11 cellular contexts compared by ENCODE assay signal in genomic region chr17:39653316-39653661, GRCh38. TPM values are rescaled to one million over a fixed set of nuclear protein-coding genes. Genes with fewer than 3 reads are reported as not detected.
DNase-seq lines count a peak whose midpoint lies in the region; ATAC-seq, FAIRE-seq and TF ChIP-seq lines count a peak whose summit lies in the region.
"Had no signal": no experiment of that assay in that cellular context is flagged by ENCODE, and none has a peak within 500 bp of the region (broad histone marks: within the 10 kb centered on the region; RNA-seq: fewer than 3 reads in every experiment).

No MANE protein-coding gene starts in this region.

- H3K27me3 ChIP-seq in right cardiac atrium (ENCODE audit: control insufficient read depth, insufficient read depth) (no peaks in the 10 kb centered on the region), HepG2 (ENCODE audit: control insufficient read depth in 1 of 2, insufficient read depth in 2 of 2, low read length in 2 of 2) (no peaks in the 10 kb centered on the region), aorta (ENCODE audit: control insufficient read depth in 1 of 2, insufficient read depth in 2 of 2, low read length in 1 of 2) (no peaks in the 10 kb centered on the region)

- no peak for TF ChIP-seq EP300 in HepG2 (IDR thresholded peaks at IDR 0.05; ENCODE audit: low read depth in 2 of 2, low read length in 2 of 2)
- no peak for TF ChIP-seq EP300 in HepG2 (CRISPR knock-in tag; IDR thresholded peaks at IDR 0.05; ENCODE audit: borderline replicate concordance)

- DNase-seq in right cardiac atrium (no peak), left ventricle myocardium superior (no peak), HepG2 (ENCODE audit: low spot score) (no peak), aorta (no peak), Kasumi-1 (lab: John Stamatoyannopoulos, UW) (no peak)

- WGBS in right cardiac atrium: 80% methylated on average over 12 of the region's 12 CpGs
- 75% methylated on average over 8 of the region's 12 CpGs for WGBS in HepG2 (ENCODE audit: low lambda C conversion rate)
- WGBS in aorta, 2 donors: 77 to 83% methylated on average over 9 to 12 of the region's 12 CpGs

- ATAC-seq in right cardiac atrium (peak; percentile 7 to 20), left ventricle myocardium superior (no peak), HepG2 (peak; percentile 46), aorta (ENCODE audit: low FRiP score) (peak; percentile 17), HG03280 (IDR thresholded peaks at IDR 0.05; ENCODE audit: unreplicated experiment) (no peak)

- H2AFZ ChIP-seq in HepG2 (ENCODE audit: low read length): no peak overlapping the region
- H2AFZ ChIP-seq: parathyroid adenoma had no signal

- in situ Hi-C loops in HepG2 (cut with HindIII; ENCODE audit: extremely low pct_ligation_motif_present, low pct_unique_long_range_greater_than_20kb): no loop called here

- 0 out of 2 replicates have a peak overlapping the region, but pooled peaks have one; percentile 19 for H3K9ac ChIP-seq in HepG2 (ENCODE audit: insufficient read depth, low read depth, low read length)
- H3K9ac ChIP-seq: parathyroid adenoma, SK-N-SH had no signal

- no TSS peak for BruUV-seq in HepG2 (replicated peaks; lab: Mats Ljungman, UMichigan)

- H3K36me3 ChIP-seq in HepG2 (replicated peaks in 1 of 2; ENCODE audit: control insufficient read depth in 1 of 2, insufficient read depth in 2 of 2, low read length in 2 of 2) (peaks cover 6 to 9% of the 10 kb centered on the region in 2 experiments; a peak in 4 of 5 replicates), aorta (ENCODE audit: control insufficient read depth in 1 of 2, insufficient read depth in 2 of 2, low read length in 1 of 2) (no peaks in the 10 kb centered on the region)

- intact Hi-C loops in right cardiac atrium (cut with DNase I): no loop called here
- intact Hi-C loops in left ventricle myocardium superior (cut with micrococcal nuclease): no loop called here
- intact Hi-C loops in HepG2 (cut with micrococcal nuclease; ENCODE audit: unreplicated experiment): loop anchor here (2.0 kb wide), 1 partner anchor 30 kb away; no protein-coding TSS in a partner anchor
- intact Hi-C loops in aorta (cut with DNase I): no loop called here

- FAIRE-seq in HepG2 (lab: Jason Lieb, UNC): no peak

- H3K4me2 ChIP-seq in HepG2 (ENCODE audit: low read depth, low read length): peak overlapping the region; percentile 81
- H3K4me2 ChIP-seq: SK-N-SH had no signal

- TF ChIP-seq RAD21 in HepG2 (CRISPR knock-in tag; IDR thresholded peaks at IDR 0.05): no peak

- no peak for TF ChIP-seq CTCF in HepG2 (CRISPR knock-in tag; IDR thresholded peaks at IDR 0.05)

- TF ChIP-seq POLR2A in HepG2 (IDR thresholded peaks at IDR 0.05; ENCODE audit: insufficient read depth in 1 of 2, low read depth in 2 of 2, low read length in 2 of 2): no peak

- no peaks in the 10 kb centered on the region for H3K79me2 ChIP-seq in HepG2 (ENCODE audit: insufficient read depth, low read length)

- peaks cover 4% of the 10 kb centered on the region; the same call in 1 of the 2 replicates for H4K20me1 ChIP-seq in HepG2 (ENCODE audit: insufficient read depth, low read length)

- POLR2A ChIA-PET in HepG2 (lab: Yijun Ruan, JAX): interaction anchor here (0.7 to 2.6 kb wide), 18 partner anchors 10 to 192 kb away, joined by 3 to 21 read pairs (median 6); partner anchors contain the start of genes CDK12, ERBB2, PGAP3 and PNMT

- H3K9me3 ChIP-seq in right cardiac atrium (ENCODE audit: control insufficient read depth, low read length): no peaks in the 10 kb centered on the region
- H3K9me3 ChIP-seq in HepG2 (ENCODE audit: low read length): no peaks in the 10 kb centered on the region
- H3K9me3 ChIP-seq in aorta (ENCODE audit: control insufficient read depth, low read length): no peaks in the 10 kb centered on the region
- H3K9me3 ChIP-seq: SK-N-SH had no signal

- H3K4me1 ChIP-seq in right cardiac atrium (ENCODE audit: control insufficient read depth, insufficient read depth, low read length) (no peaks in the 10 kb centered on the region), HepG2 (ENCODE audit: insufficient read depth, low read length) (peaks cover 31% of the 10 kb centered on the region), aorta (ENCODE audit: control insufficient read depth in 1 of 2, insufficient read depth in 2 of 2, low read length in 2 of 2) (no peaks in the 10 kb centered on the region)

- H3K27ac ChIP-seq in right cardiac atrium (ENCODE audit: low read length) (no peak overlapping the region), HepG2 (ENCODE audit: extremely low read length, insufficient read depth, low read length) (peak overlapping the region; percentile 48), aorta (ENCODE audit: low read depth in 1 of 2, low read length in 2 of 2) (no peak overlapping the region)
- H3K27ac ChIP-seq: parathyroid adenoma had no signal

- CTCF ChIA-PET in HepG2 (lab: Yijun Ruan, JAX; ENCODE audit: low intra/inter-chr PET ratio, low total read pairs): interaction anchor here (1.3 to 4.0 kb wide), 4 partner anchors 15 to 105 kb away, joined by 4 to 71 read pairs (median 8); partner anchors contain the start of gene PNMT

- H3K4me3 ChIP-seq in right cardiac atrium (ENCODE audit: low read length) (no peak overlapping the region), HepG2 (replicated peaks in 1 of 3; ENCODE audit: insufficient read depth in 1 of 3, low read depth in 2 of 3, low read length in 3 of 3) (peak overlapping the region in 1 of 3 experiments; percentile 54; a peak in 1 of 6 replicates), aorta (ENCODE audit: low read length in 2 of 2) (no peak overlapping the region)
- H3K4me3 ChIP-seq: coronary artery had no signal

RNA-seq across cellular contexts. Expression of gene TCAP, which starts 11.9 kb away (rescaled TPM):
- total RNA-seq in right cardiac atrium: 1,000 to 10,000 TPM; 2,357 to 4,356 (median 2,957) TPM
- polyA plus RNA-seq in right cardiac atrium: 4,928 TPM
- total RNA-seq in left ventricle myocardium superior: 4,965 TPM
- total RNA-seq in HepG2 (2016; rRNA removed; fragmentation: Illumina TruSeq; extraction: Trizol): 0.14 and 0.24 TPM in 2 replicates
- total RNA-seq in HepG2 (2016; cell fraction: cytosol; rRNA removed; fragmentation: Illumina TruSeq; extraction: Trizol; ENCODE audit: low read depth): not detected in 2 replicates
- 0.26 TPM in 1 of 2 replicates, not detected in the other for total RNA-seq in HepG2 (2016; cell fraction: insoluble cytoplasmic fraction; rRNA removed; fragmentation: Illumina TruSeq; extraction: Trizol)
- total RNA-seq in HepG2 (2016; cell fraction: membrane; rRNA removed; fragmentation: Illumina TruSeq; extraction: Trizol): 0.06 TPM in 1 of 2 replicates, not detected in the other
- total RNA-seq in HepG2 (2016; cell fraction: nucleus; rRNA removed; fragmentation: Illumina TruSeq; extraction: Trizol): 0.56 and 0.84 TPM in 2 replicates
- polyA plus RNA-seq in HepG2 (2011; rRNA removed): 0.65 and 0.84 TPM in 2 replicates
- polyA plus RNA-seq in HepG2 (2011; cell fraction: cytosol; rRNA removed): 0.15 and 0.35 TPM in 2 replicates
- 6.0 and 8.8 TPM in 2 replicates for polyA plus RNA-seq in HepG2 (2011; cell fraction: nucleus; rRNA removed)
- polyA plus RNA-seq in HepG2 (2012): 0.43 and 2.1 TPM in 2 replicates
- polyA plus RNA-seq in HepG2 (2016; cell fraction: cytosol; fragmentation: Illumina TruSeq; extraction: Trizol; ENCODE audit: low read depth): not detected in 2 replicates
- 0.19 TPM in 1 of 2 replicates, not detected in the other for polyA plus RNA-seq in HepG2 (2016; cell fraction: insoluble cytoplasmic fraction; fragmentation: Illumina TruSeq; extraction: Trizol; ENCODE audit: low read depth)
- not detected in 2 replicates for polyA plus RNA-seq in HepG2 (2016; cell fraction: membrane; fragmentation: Illumina TruSeq; extraction: Trizol; ENCODE audit: low read depth)
- 0.51 and 0.85 TPM in 2 replicates for polyA plus RNA-seq in HepG2 (2016; cell fraction: nucleus; fragmentation: Illumina TruSeq; extraction: Trizol; ENCODE audit: insufficient read depth, low read depth)
- polyA minus RNA-seq in HepG2 (2011; rRNA and poly(A)+ RNA removed; ENCODE audit: low replicate concordance): 2.2 and 2.6 TPM in 2 replicates
- not detected in 2 replicates for polyA minus RNA-seq in HepG2 (2011; cell fraction: cytosol; rRNA and poly(A)+ RNA removed)
- 3.0 and 4.0 TPM in 2 replicates for polyA minus RNA-seq in HepG2 (2011; cell fraction: nucleus; rRNA and poly(A)+ RNA removed)
- 1 to 10 TPM; 1.9 to 3.1 TPM for total RNA-seq in aorta
- polyA plus RNA-seq in aorta: 1 to 10 TPM; 4.0 to 9.3 TPM

RNA-seq across cellular contexts. Expression of gene PNMT, which starts 15.0 kb away (rescaled TPM):
- total RNA-seq in right cardiac atrium (10 to 100 TPM; 18.1 to 39.6 (median 21.3) TPM), left ventricle myocardium superior (5.8 TPM), HepG2 (2016; rRNA removed; fragmentation: Illumina TruSeq; extraction: Trizol) (not detected in 2 replicates), aorta (1 to 10 TPM in 1 of 2 donors, under 1 TPM in 1; 0.75 to 1.5 TPM)
- polyA plus RNA-seq in right cardiac atrium (32.7 TPM), HepG2 (2011; rRNA removed) (0.22 and 0.25 TPM in 2 replicates), aorta (10 to 100 TPM in 1 of 2 donors, under 1 TPM in 1; 0.75 to 30.2 TPM)
- not detected in 2 replicates for total RNA-seq in HepG2 (2016; cell fraction: cytosol; rRNA removed; fragmentation: Illumina TruSeq; extraction: Trizol; ENCODE audit: low read depth)
- not detected in 2 replicates for total RNA-seq in HepG2 (2016; cell fraction: insoluble cytoplasmic fraction; rRNA removed; fragmentation: Illumina TruSeq; extraction: Trizol)
- 0.17 TPM in 1 of 2 replicates, not detected in the other for total RNA-seq in HepG2 (2016; cell fraction: membrane; rRNA removed; fragmentation: Illumina TruSeq; extraction: Trizol)
- not detected in 2 replicates for total RNA-seq in HepG2 (2016; cell fraction: nucleus; rRNA removed; fragmentation: Illumina TruSeq; extraction: Trizol)
- polyA plus RNA-seq in HepG2 (2011; cell fraction: cytosol; rRNA removed): 0.08 and 0.13 TPM in 2 replicates
- polyA plus RNA-seq in HepG2 (2011; cell fraction: nucleus; rRNA removed): 0.56 and 0.71 TPM in 2 replicates
- 0.31 TPM in 1 of 2 replicates, not detected in the other for polyA plus RNA-seq in HepG2 (2012)
- 0.11 TPM in 1 of 2 replicates, not detected in the other for polyA plus RNA-seq in HepG2 (2016; cell fraction: cytosol; fragmentation: Illumina TruSeq; extraction: Trizol; ENCODE audit: low read depth)
- not detected in 2 replicates for polyA plus RNA-seq in HepG2 (2016; cell fraction: insoluble cytoplasmic fraction; fragmentation: Illumina TruSeq; extraction: Trizol; ENCODE audit: low read depth)
- 0.15 TPM in 1 of 2 replicates, not detected in the other for polyA plus RNA-seq in HepG2 (2016; cell fraction: membrane; fragmentation: Illumina TruSeq; extraction: Trizol; ENCODE audit: low read depth)
- polyA plus RNA-seq in HepG2 (2016; cell fraction: nucleus; fragmentation: Illumina TruSeq; extraction: Trizol; ENCODE audit: insufficient read depth, low read depth): not detected in 2 replicates
- polyA minus RNA-seq in HepG2 (2011; rRNA and poly(A)+ RNA removed; ENCODE audit: low replicate concordance): not detected in 2 replicates
- polyA minus RNA-seq in HepG2 (2011; cell fraction: cytosol; rRNA and poly(A)+ RNA removed): not detected in 2 replicates
- not detected in 2 replicates for polyA minus RNA-seq in HepG2 (2011; cell fraction: nucleus; rRNA and poly(A)+ RNA removed)
- total RNA-seq: activated naive CD8-positive, alpha-beta T cell treated with anti-CD3 and anti-CD28 coated beads for 36 hours; HT1080 had no signal

RNA-seq across cellular contexts. Expression of gene STARD3, which starts 16.3 kb away (rescaled TPM):
- total RNA-seq in right cardiac atrium (10 to 100 TPM; 19.2 to 26.2 (median 22.9) TPM), left ventricle myocardium superior (18.7 TPM), HepG2 (2016; rRNA removed; fragmentation: Illumina TruSeq; extraction: Trizol) (17.2 and 34.6 TPM in 2 replicates), aorta (10 to 100 TPM; 34.7 to 58.1 TPM)
- polyA plus RNA-seq in right cardiac atrium (22.7 TPM), HepG2 (2011; rRNA removed) (100 and 114 TPM in 2 replicates), aorta (10 to 100 TPM; 35.7 to 72.4 TPM)
- 10.9 and 18.7 TPM in 2 replicates for total RNA-seq in HepG2 (2016; cell fraction: cytosol; rRNA removed; fragmentation: Illumina TruSeq; extraction: Trizol; ENCODE audit: low read depth)
- 16.7 and 36.4 TPM in 2 replicates for total RNA-seq in HepG2 (2016; cell fraction: insoluble cytoplasmic fraction; rRNA removed; fragmentation: Illumina TruSeq; extraction: Trizol)
- total RNA-seq in HepG2 (2016; cell fraction: membrane; rRNA removed; fragmentation: Illumina TruSeq; extraction: Trizol): 28.2 and 28.3 TPM in 2 replicates
- 38.6 and 39.3 TPM in 2 replicates for total RNA-seq in HepG2 (2016; cell fraction: nucleus; rRNA removed; fragmentation: Illumina TruSeq; extraction: Trizol)
- polyA plus RNA-seq in HepG2 (2011; cell fraction: cytosol; rRNA removed): 87.6 and 94.1 TPM in 2 replicates
- 583 and 640 TPM in 2 replicates for polyA plus RNA-seq in HepG2 (2011; cell fraction: nucleus; rRNA removed)
- polyA plus RNA-seq in HepG2 (2012): 57.3 and 69.8 TPM in 2 replicates
- 16.8 and 21.4 TPM in 2 replicates for polyA plus RNA-seq in HepG2 (2016; cell fraction: cytosol; fragmentation: Illumina TruSeq; extraction: Trizol; ENCODE audit: low read depth)
- polyA plus RNA-seq in HepG2 (2016; cell fraction: insoluble cytoplasmic fraction; fragmentation: Illumina TruSeq; extraction: Trizol; ENCODE audit: low read depth): 23.0 and 23.7 TPM in 2 replicates
- polyA plus RNA-seq in HepG2 (2016; cell fraction: membrane; fragmentation: Illumina TruSeq; extraction: Trizol; ENCODE audit: low read depth): 28.2 and 28.4 TPM in 2 replicates
- polyA plus RNA-seq in HepG2 (2016; cell fraction: nucleus; fragmentation: Illumina TruSeq; extraction: Trizol; ENCODE audit: insufficient read depth, low read depth): 96.9 and 102 TPM in 2 replicates
- polyA minus RNA-seq in HepG2 (2011; rRNA and poly(A)+ RNA removed; ENCODE audit: low replicate concordance): 98.5 and 179 TPM in 2 replicates
- polyA minus RNA-seq in HepG2 (2011; cell fraction: cytosol; rRNA and poly(A)+ RNA removed): 38.4 and 57.6 TPM in 2 replicates
- polyA minus RNA-seq in HepG2 (2011; cell fraction: nucleus; rRNA and poly(A)+ RNA removed): 71.6 and 80.1 TPM in 2 replicates

RNA-seq across cellular contexts. Expression of gene PPP1R1B, which starts 26.5 kb away (rescaled TPM):
- total RNA-seq in right cardiac atrium (1 to 10 TPM; 2.0 to 6.6 (median 2.4) TPM), left ventricle myocardium superior (0.55 TPM), HepG2 (2016; rRNA removed; fragmentation: Illumina TruSeq; extraction: Trizol) (not detected in 2 replicates), aorta (1 to 10 TPM; 1.0 to 2.5 TPM)
- polyA plus RNA-seq in right cardiac atrium (4.4 TPM), HepG2 (2011; rRNA removed) (0.08 and 0.18 TPM in 2 replicates), aorta (10 to 100 TPM in 1 of 2 donors, not detected in 1; 13.5 TPM)
- total RNA-seq in HepG2 (2016; cell fraction: cytosol; rRNA removed; fragmentation: Illumina TruSeq; extraction: Trizol; ENCODE audit: low read depth): not detected in 2 replicates
- not detected in 2 replicates for total RNA-seq in HepG2 (2016; cell fraction: insoluble cytoplasmic fraction; rRNA removed; fragmentation: Illumina TruSeq; extraction: Trizol)
- not detected in 2 replicates for total RNA-seq in HepG2 (2016; cell fraction: membrane; rRNA removed; fragmentation: Illumina TruSeq; extraction: Trizol)
- not detected in 2 replicates for total RNA-seq in HepG2 (2016; cell fraction: nucleus; rRNA removed; fragmentation: Illumina TruSeq; extraction: Trizol)
- polyA plus RNA-seq in HepG2 (2011; cell fraction: cytosol; rRNA removed): 0.04 and 0.05 TPM in 2 replicates
- not detected in 2 replicates for polyA plus RNA-seq in HepG2 (2011; cell fraction: nucleus; rRNA removed)
- not detected in 2 replicates for polyA plus RNA-seq in HepG2 (2012)
- polyA plus RNA-seq in HepG2 (2016; cell fraction: cytosol; fragmentation: Illumina TruSeq; extraction: Trizol; ENCODE audit: low read depth): not detected in 2 replicates
- not detected in 2 replicates for polyA plus RNA-seq in HepG2 (2016; cell fraction: insoluble cytoplasmic fraction; fragmentation: Illumina TruSeq; extraction: Trizol; ENCODE audit: low read depth)
- not detected in 2 replicates for polyA plus RNA-seq in HepG2 (2016; cell fraction: membrane; fragmentation: Illumina TruSeq; extraction: Trizol; ENCODE audit: low read depth)
- polyA plus RNA-seq in HepG2 (2016; cell fraction: nucleus; fragmentation: Illumina TruSeq; extraction: Trizol; ENCODE audit: insufficient read depth, low read depth): not detected in 2 replicates
- polyA minus RNA-seq in HepG2 (2011; rRNA and poly(A)+ RNA removed; ENCODE audit: low replicate concordance): not detected in 2 replicates
- not detected in 2 replicates for polyA minus RNA-seq in HepG2 (2011; cell fraction: cytosol; rRNA and poly(A)+ RNA removed)
- polyA minus RNA-seq in HepG2 (2011; cell fraction: nucleus; rRNA and poly(A)+ RNA removed): not detected in 2 replicates
- total RNA-seq: activated naive CD8-positive, alpha-beta T cell treated with anti-CD3 and anti-CD28 coated beads for 36 hours; HT1080 had no signal

RNA-seq across cellular contexts. Expression of gene PGAP3, which starts 34.6 kb away (rescaled TPM):
- 10 to 100 TPM; 12.9 to 24.0 (median 15.2) TPM for total RNA-seq in right cardiac atrium
- polyA plus RNA-seq in right cardiac atrium: 13.6 TPM
- 7.3 TPM for total RNA-seq in left ventricle myocardium superior
- total RNA-seq in HepG2 (2016; rRNA removed; fragmentation: Illumina TruSeq; extraction: Trizol): 5.1 and 11.9 TPM in 2 replicates
- 1.1 and 1.5 TPM in 2 replicates for total RNA-seq in HepG2 (2016; cell fraction: cytosol; rRNA removed; fragmentation: Illumina TruSeq; extraction: Trizol; ENCODE audit: low read depth)
- total RNA-seq in HepG2 (2016; cell fraction: insoluble cytoplasmic fraction; rRNA removed; fragmentation: Illumina TruSeq; extraction: Trizol): 3.5 and 11.4 TPM in 2 replicates
- total RNA-seq in HepG2 (2016; cell fraction: membrane; rRNA removed; fragmentation: Illumina TruSeq; extraction: Trizol): 3.2 and 3.3 TPM in 2 replicates
- total RNA-seq in HepG2 (2016; cell fraction: nucleus; rRNA removed; fragmentation: Illumina TruSeq; extraction: Trizol): 11.6 and 12.8 TPM in 2 replicates
- 14.6 and 21.2 TPM in 2 replicates for polyA plus RNA-seq in HepG2 (2011; rRNA removed)
- 9.7 and 10.8 TPM in 2 replicates for polyA plus RNA-seq in HepG2 (2011; cell fraction: cytosol; rRNA removed)
- 53.0 and 67.8 TPM in 2 replicates for polyA plus RNA-seq in HepG2 (2011; cell fraction: nucleus; rRNA removed)
- polyA plus RNA-seq in HepG2 (2012): 9.1 and 10.3 TPM in 2 replicates
- polyA plus RNA-seq in HepG2 (2016; cell fraction: cytosol; fragmentation: Illumina TruSeq; extraction: Trizol; ENCODE audit: low read depth): 0.93 and 0.97 TPM in 2 replicates
- polyA plus RNA-seq in HepG2 (2016; cell fraction: insoluble cytoplasmic fraction; fragmentation: Illumina TruSeq; extraction: Trizol; ENCODE audit: low read depth): 4.1 and 5.4 TPM in 2 replicates
- polyA plus RNA-seq in HepG2 (2016; cell fraction: membrane; fragmentation: Illumina TruSeq; extraction: Trizol; ENCODE audit: low read depth): 2.1 and 2.4 TPM in 2 replicates
- 23.4 and 28.3 TPM in 2 replicates for polyA plus RNA-seq in HepG2 (2016; cell fraction: nucleus; fragmentation: Illumina TruSeq; extraction: Trizol; ENCODE audit: insufficient read depth, low read depth)
- polyA minus RNA-seq in HepG2 (2011; rRNA and poly(A)+ RNA removed; ENCODE audit: low replicate concordance): 12.0 and 44.9 TPM in 2 replicates
- polyA minus RNA-seq in HepG2 (2011; cell fraction: cytosol; rRNA and poly(A)+ RNA removed): 5.6 and 8.2 TPM in 2 replicates
- 8.2 and 9.7 TPM in 2 replicates for polyA minus RNA-seq in HepG2 (2011; cell fraction: nucleus; rRNA and poly(A)+ RNA removed)
- 10 to 100 TPM; 21.9 to 22.0 TPM for total RNA-seq in aorta
- polyA plus RNA-seq in aorta: 10 to 100 TPM; 13.3 to 25.5 TPM

Comparison
In these comparisons a context has a peak if more than half of its experiments do, and no peak if none do; other contexts are left out.
1. ATAC-seq: peak in right cardiac atrium (2 of 2), HepG2 (single experiment) and aorta (single experiment); none in left ventricle myocardium superior (single experiment) and HG03280 (single experiment).
2. RNA of gene TCAP, which starts 11.9 kb away (total RNA-seq): 4,965 TPM in left ventricle myocardium superior (single experiment) and 2,357 to 4,356 TPM in right cardiac atrium; 1.9 to 3.1 TPM in aorta and 0.06 to 0.84 TPM in HepG2; every median in the first group is over 100 times any median in the second.